Comparison of ENCODE assay signal across 8 cellular contexts in genomic region chr19:2270157-2270571, GRCh38. TPM values are rescaled to one million over a fixed set of nuclear protein-coding genes. Genes with fewer than 3 reads are reported as not detected.
DNase-seq lines count a peak whose midpoint lies in the region; ATAC-seq, FAIRE-seq and TF ChIP-seq lines count a peak whose summit lies in the region.

No MANE protein-coding gene starts in this region.

- H3K36me3 ChIP-seq in skeletal muscle satellite cell (ENCODE audit: insufficient read depth, low read length): peaks cover 38% of the 10 kb centered on the region

- no peaks in the 10 kb centered on the region for H3K27me3 Mint-ChIP-seq in activated T-cell treated with anti-CD3 and anti-CD28 coated beads, Interleukin-2, amount 50 U/mL, for 24 hours
- no peaks in the 10 kb centered on the region for H3K27me3 Mint-ChIP-seq in activated naive CD8-positive, alpha-beta T cell treated with anti-CD3 and anti-CD28 coated beads for 36 hours

- peaks cover 48% of the 10 kb centered on the region for H3K36me3 Mint-ChIP-seq in activated T-cell treated with anti-CD3 and anti-CD28 coated beads, Interleukin-2, amount 50 U/mL, for 24 hours (ENCODE audit: low read depth)
- peaks cover 43% of the 10 kb centered on the region for H3K36me3 Mint-ChIP-seq in activated naive CD8-positive, alpha-beta T cell treated with anti-CD3 and anti-CD28 coated beads for 36 hours

- H3K4me1 Mint-ChIP-seq in activated T-cell treated with anti-CD3 and anti-CD28 coated beads, Interleukin-2, amount 50 U/mL, for 24 hours (ENCODE audit: low read depth): peaks cover 45% of the 10 kb centered on the region
- H3K4me1 Mint-ChIP-seq in activated naive CD8-positive, alpha-beta T cell treated with anti-CD3 and anti-CD28 coated beads for 36 hours: peaks cover 36% of the 10 kb centered on the region

- no peaks in the 10 kb centered on the region for H3K9me3 ChIP-seq in skeletal muscle satellite cell (replicated peaks; ENCODE audit: low read length)

- H3K9ac ChIP-seq in skeletal muscle satellite cell (ENCODE audit: low read depth, low read length): peak overlapping the region; percentile 99

- FAIRE-seq in HTR-8/SVneo (lab: Jason Lieb, UNC) (no peak), GM12891 (lab: Jason Lieb, UNC) (no peak)

- H3K4me3 Mint-ChIP-seq in activated T-cell treated with anti-CD3 and anti-CD28 coated beads, Interleukin-2, amount 50 U/mL, for 24 hours: peak overlapping the region; percentile 91
- H3K4me3 Mint-ChIP-seq in activated naive CD8-positive, alpha-beta T cell treated with anti-CD3 and anti-CD28 coated beads for 36 hours: peak overlapping the region; percentile 89

- H3K9me3 Mint-ChIP-seq in activated T-cell treated with anti-CD3 and anti-CD28 coated beads, Interleukin-2, amount 50 U/mL, for 24 hours: no peaks in the 10 kb centered on the region
- no peaks in the 10 kb centered on the region for H3K9me3 Mint-ChIP-seq in activated naive CD8-positive, alpha-beta T cell treated with anti-CD3 and anti-CD28 coated beads for 36 hours

- TF ChIP-seq POLR2A in GM12891 (IDR thresholded peaks at IDR 0.05; ENCODE audit: low read depth, low read length): no peak

- intact Hi-C loops in left ventricle myocardium superior (cut with micrococcal nuclease): no loop called here

- peak overlapping the region; percentile 82 for H3K4me2 ChIP-seq in skeletal muscle satellite cell (ENCODE audit: low read length)

- no peaks in the 10 kb centered on the region for H3K27me3 ChIP-seq in skeletal muscle satellite cell (ENCODE audit: control insufficient read depth, insufficient read depth, low read length)

- H3K4me3 ChIP-seq in skeletal muscle satellite cell (ENCODE audit: low read length): peak overlapping the region; percentile 100

- H3K4me1 ChIP-seq in skeletal muscle satellite cell (ENCODE audit: control insufficient read depth, insufficient read depth, low read length): peaks cover 55% of the 10 kb centered on the region

- H3K27ac Mint-ChIP-seq in activated T-cell treated with anti-CD3 and anti-CD28 coated beads, Interleukin-2, amount 50 U/mL, for 24 hours: peak overlapping the region; percentile 96
- peak overlapping the region; percentile 92 for H3K27ac Mint-ChIP-seq in activated naive CD8-positive, alpha-beta T cell treated with anti-CD3 and anti-CD28 coated beads for 36 hours

- DNase-seq in activated T-cell treated with anti-CD3 and anti-CD28 coated beads, Interleukin-2, amount 50 U/mL, for 24 hours: peak; percentile 61
- no peak for DNase-seq in activated T-cell treated with anti-CD3 and anti-CD28 coated beads for 4 hours
- DNase-seq in activated naive CD8-positive, alpha-beta T cell treated with anti-CD3 and anti-CD28 coated beads for 36 hours: no peak
- peak; percentile 73 for DNase-seq in left ventricle myocardium superior
- no peak for DNase-seq in CD1c-positive myeloid dendritic cell (ENCODE audit: extremely low spot score)
- no peak for DNase-seq in HTR-8/SVneo (ENCODE audit: insufficient read length, low spot score)
- DNase-seq in GM12891 (ENCODE audit: insufficient read length, low spot score): no peak

- peak; percentile 29 for ATAC-seq in left ventricle myocardium superior

TF ChIP-seq in GM12891, 5 proteins besides CTCF, POLR2A, EP300 and RAD21:
- TF ChIP-seq POU2F2 (IDR thresholded peaks at IDR 0.05; ENCODE audit: low read depth, low read length) (no peak), SPI1 (IDR thresholded peaks at IDR 0.05; ENCODE audit: low read depth, low read length) (no peak), POLR2AphosphoS5 (IDR thresholded peaks at IDR 0.05; ENCODE audit: low read depth, low read length) (no peak), PAX5 (IDR thresholded peaks at IDR 0.05; ENCODE audit: insufficient read depth, low read length, severe bottlenecking) (no peak), TAF1 (IDR thresholded peaks at IDR 0.05; ENCODE audit: low read depth, low read length) (no peak)

RNA-seq across cellular contexts. Expression of gene PEAK3, which starts 11.8 kb away (rescaled TPM):
- not detected for total RNA-seq in activated naive CD8-positive, alpha-beta T cell treated with anti-CD3 and anti-CD28 coated beads for 36 hours
- 0.87 TPM for total RNA-seq in left ventricle myocardium superior
- not detected in 2 replicates for total RNA-seq in skeletal muscle satellite cell (2012; rRNA removed)
- polyA plus RNA-seq in GM12891 (2012; ENCODE audit: low read depth, missing spikeins): 0.49 TPM

RNA-seq across cellular contexts. Expression of gene JSRP1, which starts 13.9 kb away (rescaled TPM):
- under 1 TPM; 0.45 to 0.50 TPM for total RNA-seq in activated naive CD8-positive, alpha-beta T cell treated with anti-CD3 and anti-CD28 coated beads for 36 hours
- not detected for total RNA-seq in left ventricle myocardium superior
- 2.3 and 9.4 TPM in 2 replicates for total RNA-seq in skeletal muscle satellite cell (2012; rRNA removed)
- polyA plus RNA-seq in GM12891 (2012; ENCODE audit: low read depth, missing spikeins): 0.41 TPM

RNA-seq across cellular contexts. Expression of gene AMH, which starts 21.0 kb away (rescaled TPM):
- total RNA-seq in activated naive CD8-positive, alpha-beta T cell treated with anti-CD3 and anti-CD28 coated beads for 36 hours: 1 to 10 TPM; 7.4 to 10.0 TPM
- 1.6 TPM for total RNA-seq in left ventricle myocardium superior
- total RNA-seq in skeletal muscle satellite cell (2012; rRNA removed): 0.76 and 1.1 TPM in 2 replicates
- 0.19 TPM for polyA plus RNA-seq in GM12891 (2012; ENCODE audit: low read depth, missing spikeins)

RNA-seq across cellular contexts. Expression of gene SF3A2, which starts 33.5 kb away (rescaled TPM):
- 100 to 1,000 TPM; 160 to 162 TPM for total RNA-seq in activated naive CD8-positive, alpha-beta T cell treated with anti-CD3 and anti-CD28 coated beads for 36 hours
- 31.4 TPM for total RNA-seq in left ventricle myocardium superior
- 25.3 and 25.8 TPM in 2 replicates for total RNA-seq in skeletal muscle satellite cell (2012; rRNA removed)
- polyA plus RNA-seq in GM12891 (2012; ENCODE audit: low read depth, missing spikeins): 66.1 TPM

RNA-seq across cellular contexts. Expression of gene PLEKHJ1, which starts 34.0 kb away (rescaled TPM):
- total RNA-seq in activated naive CD8-positive, alpha-beta T cell treated with anti-CD3 and anti-CD28 coated beads for 36 hours: 10 to 100 TPM; 82.7 to 84.6 TPM
- total RNA-seq in left ventricle myocardium superior: 60.7 TPM
- total RNA-seq in skeletal muscle satellite cell (2012; rRNA removed): 32.4 and 40.4 TPM in 2 replicates
- 66.6 TPM for polyA plus RNA-seq in GM12891 (2012; ENCODE audit: low read depth, missing spikeins)

Comparison
In these comparisons a context has a peak if more than half of its experiments do, and no peak if none do; other contexts are left out.
1. DNase-seq: peak in activated T-cell treated with anti-CD3 and anti-CD28 coated beads, Interleukin-2, amount 50 U/mL, for 24 hours (single experiment) and left ventricle myocardium superior (single experiment); none in activated T-cell treated with anti-CD3 and anti-CD28 coated beads for 4 hours (single experiment), activated naive CD8-positive, alpha-beta T cell treated with anti-CD3 and anti-CD28 coated beads for 36 hours (single experiment), CD1c-positive myeloid dendritic cell (single experiment), HTR-8/SVneo (single experiment) and GM12891 (single experiment).